Comparison of ENCODE assay signal across 21 cellular contexts in the genomic region with DNA sequence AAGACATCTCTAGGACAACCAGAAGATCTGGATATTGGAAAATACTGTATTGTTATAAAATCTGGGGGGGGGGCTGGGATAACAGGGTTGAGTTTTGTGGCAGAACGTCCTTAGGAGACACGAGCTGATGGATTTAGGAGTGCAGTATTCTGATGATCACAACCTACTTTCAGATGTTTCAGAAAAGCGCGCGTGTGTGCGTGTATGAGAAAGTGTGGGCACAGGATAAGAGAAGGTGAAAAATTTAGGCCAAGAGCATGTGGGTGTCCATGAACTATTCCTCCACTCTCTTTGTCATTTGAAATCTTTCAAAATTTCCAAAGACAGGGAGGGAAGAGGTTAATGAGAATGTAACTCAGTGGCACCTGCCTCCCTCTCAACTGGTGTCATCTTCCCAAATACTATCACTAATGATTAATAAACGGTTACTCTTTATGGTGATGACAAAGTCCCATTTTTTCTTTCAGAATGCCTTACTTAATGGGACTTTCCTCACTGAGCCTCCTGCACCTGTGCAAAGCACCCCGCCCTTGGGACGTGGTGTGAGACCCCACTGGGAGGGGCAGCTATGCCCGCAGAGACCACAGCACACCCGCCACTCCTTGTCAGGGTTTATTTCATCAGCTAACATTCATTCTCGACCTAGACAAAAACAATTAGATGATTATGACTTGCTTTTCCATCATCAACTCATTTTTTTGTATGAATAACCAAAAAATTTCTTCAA.
"Had no signal": no experiment of that assay in that cellular context is flagged by ENCODE, and none has a peak within 500 bp of the region (broad histone marks: within the 10 kb centered on the region; RNA-seq: fewer than 3 reads in every experiment).

No MANE protein-coding gene starts in this region.

- H3K4me1 ChIP-seq: breast epithelium, gastroesophageal sphincter had no signal

- H3K27me3 ChIP-seq: breast epithelium, gastroesophageal sphincter, heart left ventricle, tibial nerve had no signal

- H3K36me3 Mint-ChIP-seq: activated naive CD8-positive, alpha-beta T cell treated with anti-CD3 and anti-CD28 coated beads for 36 hours had no signal

- H3K4me3 ChIP-seq: breast epithelium, coronary artery, gastroesophageal sphincter, heart left ventricle, prostate gland, tibial nerve had no signal

- H3K9me3 Mint-ChIP-seq: activated B cell treated with CpG ODN at 0.5 μM for 24 hours; activated naive CD8-positive, alpha-beta T cell treated with anti-CD3 and anti-CD28 coated beads for 36 hours; neural crest cell; stimulated activated naive CD8-positive, alpha-beta T cell treated with anti-CD3 and anti-CD28 coated beads, Interleukin-15, Interleukin-2, amounts not matched to agents 100 ng/mL and 50 ng/mL, for 24 hours had no signal

- H3K27ac Mint-ChIP-seq: activated B cell treated with CpG ODN at 0.5 μM for 24 hours; activated CD4-positive, alpha-beta T cell treated with anti-CD3 and anti-CD28 coated beads for 36 hours; activated naive CD8-positive, alpha-beta T cell treated with anti-CD3 and anti-CD28 coated beads for 36 hours; stimulated activated naive CD8-positive, alpha-beta T cell treated with anti-CD3 and anti-CD28 coated beads, Interleukin-15, Interleukin-2, amounts not matched to agents 100 ng/mL and 50 ng/mL, for 24 hours; T-helper 17 cell had no signal

- H3K27ac ChIP-seq: breast epithelium, coronary artery, epithelial cell of prostate, gastroesophageal sphincter, heart left ventricle, prostate gland, tibial nerve had no signal

- H3K4me3 Mint-ChIP-seq: activated B cell treated with CpG ODN at 0.5 μM for 24 hours; activated CD4-positive, alpha-beta T cell treated with anti-CD3 and anti-CD28 coated beads for 36 hours; activated naive CD8-positive, alpha-beta T cell treated with anti-CD3 and anti-CD28 coated beads for 36 hours; neural crest cell; stimulated activated naive CD8-positive, alpha-beta T cell treated with anti-CD3 and anti-CD28 coated beads, Interleukin-15, Interleukin-2, amounts not matched to agents 100 ng/mL and 50 ng/mL, for 24 hours; T-helper 17 cell had no signal

- DNase-seq: activated B cell treated with CpG ODN at 0.5 μM for 24 hours; activated CD4-positive, alpha-beta T cell treated with anti-CD3 and anti-CD28 coated beads for 36 hours; activated CD4-positive, alpha-beta T cell treated with anti-CD3 and anti-CD28 coated beads, Interleukin-2, amount 50 U/mL, for 4 hours; activated naive CD4-positive, alpha-beta T cell treated with Interleukin-2 at 50 U/mL for 16 hours; activated naive CD8-positive, alpha-beta T cell treated with anti-CD3 and anti-CD28 coated beads for 36 hours; activated T-cell treated with anti-CD3 and anti-CD28 coated beads, Interleukin-2, amount 50 U/mL, for 1 hour; heart left ventricle; islet precursor cell; left cardiac atrium; occipital lobe; stimulated activated CD4-positive, alpha-beta T cell treated with anti-CD3 and anti-CD28 coated beads, Interleukin-1b, Interleukin-23, amount 100 ng/mL, for 48 hours; substantia nigra; T-helper 17 cell had no signal

- H3K27me3 Mint-ChIP-seq: activated B cell treated with CpG ODN at 0.5 μM for 24 hours; activated CD4-positive, alpha-beta T cell treated with anti-CD3 and anti-CD28 coated beads for 36 hours; activated naive CD8-positive, alpha-beta T cell treated with anti-CD3 and anti-CD28 coated beads for 36 hours; stimulated activated naive CD8-positive, alpha-beta T cell treated with anti-CD3 and anti-CD28 coated beads, Interleukin-15, Interleukin-2, amounts not matched to agents 100 ng/mL and 50 ng/mL, for 24 hours; T-helper 17 cell had no signal

- H3K4me1 Mint-ChIP-seq: activated CD4-positive, alpha-beta T cell treated with anti-CD3 and anti-CD28 coated beads for 36 hours; T-helper 17 cell had no signal

- H3K36me3 ChIP-seq: breast epithelium, prostate gland had no signal

- ATAC-seq: activated CD4-positive, alpha-beta T cell treated with anti-CD3 and anti-CD28 coated beads for 36 hours; gastroesophageal sphincter; heart left ventricle; left cardiac atrium; T-helper 17 cell had no signal

- H3K9me3 ChIP-seq: breast epithelium, prostate gland, tibial nerve had no signal
